ENCODE assay signal across 8 cellular contexts in the genomic region with DNA sequence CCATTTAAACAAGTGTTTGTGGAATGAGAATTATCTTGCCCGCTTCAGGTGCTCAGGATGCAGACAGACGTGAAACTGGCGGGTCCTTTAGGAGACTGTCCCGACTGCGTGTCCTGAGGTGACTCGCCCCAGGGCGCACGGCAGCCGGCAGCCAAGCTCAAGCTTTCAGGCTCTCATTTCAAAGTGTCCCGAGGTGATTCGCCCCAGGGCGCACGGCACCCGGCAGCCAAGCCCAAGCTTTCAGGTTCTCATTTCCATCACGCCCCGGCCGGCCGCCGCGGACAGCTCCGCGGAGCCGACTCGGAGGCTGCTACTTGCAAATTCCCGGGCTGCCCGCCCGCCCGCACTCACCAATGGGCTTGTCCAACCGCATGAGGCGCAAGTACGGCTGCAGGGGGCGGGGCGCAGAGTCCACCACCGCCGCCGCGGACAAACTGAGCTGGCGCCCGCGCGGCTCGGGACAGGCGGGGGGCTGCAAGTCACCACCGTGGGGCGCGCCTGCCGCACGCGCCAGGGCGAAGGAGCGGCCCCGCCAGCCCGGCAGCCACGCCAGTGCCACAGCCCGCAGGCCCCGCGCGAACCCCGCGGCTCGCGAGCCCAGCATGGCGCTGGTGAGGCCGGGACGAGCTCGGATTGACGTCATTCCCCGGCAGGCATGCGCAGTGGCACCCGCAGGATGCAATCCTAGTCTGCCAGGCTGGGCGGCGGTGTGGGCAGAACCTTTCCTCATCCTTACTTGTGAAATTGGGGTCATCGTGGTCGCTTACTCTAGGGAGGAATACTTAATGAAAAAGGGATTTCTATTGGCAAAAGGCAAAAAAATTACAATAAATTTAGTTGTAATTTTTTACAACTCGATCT. TPM values are rescaled to one million over a fixed set of nuclear protein-coding genes. Genes with fewer than 3 reads are reported as not detected.
DNase-seq lines count a peak whose midpoint lies in the region; TF ChIP-seq lines count a peak whose summit lies in the region.

COQ2 (minus strand) TSS at position 638 of the 861 bp plus-strand sequence; CDS start at position 604, 34 bp downstream.

- TF ChIP-seq CTCF in GM10248 (IDR thresholded peaks at IDR 0.05; ENCODE audit: control extremely low read depth, extremely low read depth, low read depth, missing control alignments) (no peak), HFFc6 (IDR thresholded peaks at IDR 0.05) (peak; percentile 69), glutamatergic neuron (IDR thresholded peaks at IDR 0.05; ENCODE audit: partially characterized antibody, unreplicated experiment) (peak; percentile 44), osteocyte (IDR thresholded peaks at IDR 0.05) (peak; percentile 47), thyroid gland (IDR thresholded peaks at IDR 0.05) (peak in 4 of 6 experiments; percentile 23 to 52 (median 41))

- H3K27me3 Mint-ChIP-seq in HFFc6 (ENCODE audit: insufficient read depth) (no peaks in the 10 kb centered on the region; the same call in 1 of the 2 replicates), glutamatergic neuron (ENCODE audit: unreplicated experiment) (no peaks in the 10 kb centered on the region), osteocyte (ENCODE audit: unreplicated experiment) (no peaks in the 10 kb centered on the region)
- H3K27me3 Mint-ChIP-seq in activated naive CD8-positive, alpha-beta T cell: no peaks in the 10 kb centered on the region

- H3K9me3 Mint-ChIP-seq in HFFc6: no peaks in the 10 kb centered on the region
- H3K9me3 Mint-ChIP-seq in activated naive CD8-positive, alpha-beta T cell (ENCODE audit: low read depth): no peaks in the 10 kb centered on the region
- peaks cover 8% of the 10 kb centered on the region for H3K9me3 Mint-ChIP-seq in glutamatergic neuron (ENCODE audit: unreplicated experiment)
- no peaks in the 10 kb centered on the region for H3K9me3 Mint-ChIP-seq in osteocyte (ENCODE audit: unreplicated experiment)

- H3K4me1 Mint-ChIP-seq in HFFc6 (ENCODE audit: low read depth): peaks cover 55% of the 10 kb centered on the region
- peaks cover 39% of the 10 kb centered on the region for H3K4me1 Mint-ChIP-seq in activated naive CD8-positive, alpha-beta T cell (ENCODE audit: low read depth)
- H3K4me1 Mint-ChIP-seq in glutamatergic neuron (ENCODE audit: low read depth, unreplicated experiment): peaks cover 11% of the 10 kb centered on the region
- peaks cover 28% of the 10 kb centered on the region for H3K4me1 Mint-ChIP-seq in osteocyte (ENCODE audit: unreplicated experiment)

- DNase-seq in GM10248 (ENCODE audit: extremely low spot score) (peak; percentile 92), HFFc6 (peak; percentile 93), NAMALWA (ENCODE audit: low spot score) (peak; percentile 93), SKM-1 (lab: John Stamatoyannopoulos, UW; ENCODE audit: unreplicated experiment) (peak; percentile 90), glutamatergic neuron (peak; percentile 98), osteocyte (ENCODE audit: extremely low spot score, unreplicated experiment) (peak; percentile 99), thyroid gland (peak; percentile 96)

- H3K36me3 Mint-ChIP-seq in HFFc6 (ENCODE audit: low read depth): no peaks in the 10 kb centered on the region
- no peaks in the 10 kb centered on the region for H3K36me3 Mint-ChIP-seq in activated naive CD8-positive, alpha-beta T cell
- H3K36me3 Mint-ChIP-seq in glutamatergic neuron (ENCODE audit: unreplicated experiment): no peaks in the 10 kb centered on the region
- no peaks in the 10 kb centered on the region for H3K36me3 Mint-ChIP-seq in osteocyte (ENCODE audit: unreplicated experiment)

- POLR2A ChIA-PET in GM10248 (lab: Yijun Ruan, JAX): interaction anchor here (0.8 kb wide), 2 partner anchors 384 to 855 kb away, joined by 3 to 4 read pairs; partner anchors contain the start of gene THAP9

- peak in 1 of 2 donors; percentile 87 for TF ChIP-seq POLR2A in thyroid gland (IDR thresholded peaks at IDR 0.05)

- peak within 1 kb of the TSS; percentile 16 to 94 (median 93) for H3K27ac ChIP-seq in thyroid gland

- H3K27ac Mint-ChIP-seq in HFFc6 (peak within 1 kb of the TSS; percentile 98), glutamatergic neuron (ENCODE audit: unreplicated experiment) (peak within 1 kb of the TSS; percentile 46), osteocyte (ENCODE audit: unreplicated experiment) (peak within 1 kb of the TSS; percentile 99)
- H3K27ac Mint-ChIP-seq in activated naive CD8-positive, alpha-beta T cell: peak within 1 kb of the TSS; percentile 97

- no peaks in the 10 kb centered on the region for H3K27me3 ChIP-seq in thyroid gland

- peaks cover 0 to 15% of the 10 kb centered on the region in 2 donors for H3K4me1 ChIP-seq in thyroid gland

- CTCF ChIA-PET in GM10248 (lab: Yijun Ruan, JAX): interaction anchor here (0.6 to 2.2 kb wide), 16 partner anchors 9 to 822 kb away, joined by 3 to 13 read pairs (median 4); no protein-coding TSS in a partner anchor

- H3K4me3 ChIP-seq in thyroid gland (replicated peaks in 1 of 3): peak within 1 kb of the TSS; percentile 4 to 71 (median 52)

- H3K4me3 Mint-ChIP-seq in HFFc6 (peak within 1 kb of the TSS; percentile 95), glutamatergic neuron (ENCODE audit: unreplicated experiment) (peak within 1 kb of the TSS; percentile 95), osteocyte (ENCODE audit: unreplicated experiment) (peak within 1 kb of the TSS; percentile 90)
- peak within 1 kb of the TSS; percentile 97 for H3K4me3 Mint-ChIP-seq in activated naive CD8-positive, alpha-beta T cell

- no peaks in the 10 kb centered on the region for H3K36me3 ChIP-seq in thyroid gland

- no peaks in the 10 kb centered on the region for H3K9me3 ChIP-seq in thyroid gland

- WGBS in thyroid gland, 2 donors: 0% methylated on average over 33 to 36 of the region's 75 CpGs

- intact Hi-C loops in thyroid gland (cut with DNase I): loop anchor here (10.0 kb wide), 1 partner anchor 820 kb away; no protein-coding TSS in a partner anchor

RNA-seq across cellular contexts. Expression of gene COQ2, which starts in this region (rescaled TPM):
- total RNA-seq in HFFc6 (2021; fragmentation: NEBNext Ultra II Directional; extraction: Animal tissue kit (Norgen Biotek cat#: 25700)): 10 to 100 TPM; 15.4 to 23.2 (median 20.6) TPM
- total RNA-seq in glutamatergic neuron (ENCODE audit: unreplicated experiment) (5.3 TPM), osteocyte (13.1 and 13.5 TPM in 2 replicates), thyroid gland (10 to 100 TPM in 3 of 4 donors, 1 to 10 TPM in 1; 6.0 to 29.1 (median 14.0) TPM)

Comparison
In these comparisons a context has a peak if more than half of its experiments do, and no peak if none do; other contexts are left out.
1. Peak in every context shown above with its lines: DNase-seq, H3K4me3 ChIP-seq and H3K27ac ChIP-seq.
2. H3K27ac Mint-ChIP-seq: peak in every context shown above with its lines; median percentile 99 in osteocyte; 98 in HFFc6; 97 in activated naive CD8-positive, alpha-beta T cell; 46 in glutamatergic neuron.